ENCODE assay signal across 1 cellular context in the genomic region with DNA sequence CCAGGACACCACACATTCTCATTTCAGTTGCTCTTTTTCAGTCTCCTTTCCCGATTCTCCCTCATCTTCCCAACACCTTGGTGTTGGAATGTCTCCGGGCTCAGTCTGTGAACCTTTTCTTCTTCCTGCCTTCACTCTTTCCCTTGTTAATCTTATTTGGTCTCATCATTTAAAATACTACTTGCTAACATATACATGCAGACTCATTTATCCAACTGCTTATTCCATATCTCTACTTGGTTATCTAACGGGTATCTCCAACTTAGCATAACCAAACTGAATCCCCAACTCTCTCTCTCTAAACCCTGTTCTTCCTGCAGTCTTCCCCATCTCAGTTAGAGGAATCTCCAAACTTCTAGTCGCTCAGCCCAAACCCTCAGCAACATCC.
TF ChIP-seq lines count a peak whose summit lies in the region.

No MANE protein-coding gene starts in this region.

TF ChIP-seq in H1, 55 proteins besides CTCF, POLR2A, EP300 and RAD21:
- no peak for TF ChIP-seq BACH1 (IDR thresholded peaks at IDR 0.05; ENCODE audit: low read length)
- no peak for TF ChIP-seq RXRA (IDR thresholded peaks at IDR 0.05; ENCODE audit: insufficient read depth, low read depth, low read length)
- TF ChIP-seq TEAD4 (IDR thresholded peaks at IDR 0.05; ENCODE audit: low read depth, low read length): no peak
- no peak for TF ChIP-seq TAF7 (optimal IDR thresholded peaks at IDR 0.05; ENCODE audit: borderline replicate concordance, low read depth, low read length)
- no peak for TF ChIP-seq TAF1 (IDR thresholded peaks at IDR 0.05; ENCODE audit: low read depth, low read length)
